In genomic region chr1:30929135-30929889, GRCh38 we compare ENCODE assay signal across 9 cellular contexts. TPM values are rescaled to one million over a fixed set of nuclear protein-coding genes. Genes with fewer than 3 reads are reported as not detected.
A peak's percentile ranks its signal among the peaks of the same experiment; 100 is the strongest.
DNase-seq lines count a peak whose midpoint lies in the region; ATAC-seq, FAIRE-seq and TF ChIP-seq lines count a peak whose summit lies in the region.
"Had no signal": no experiment of that assay in that cellular context is flagged by ENCODE, and none has a peak within 500 bp of the region (broad histone marks: within the 10 kb centered on the region; RNA-seq: fewer than 3 reads in every experiment).

No MANE protein-coding gene starts in this region.

- no peaks in the 10 kb centered on the region for H3K27me3 Mint-ChIP-seq in mesothelial cell of epicardium (ENCODE audit: low read depth)
- H3K27me3 Mint-ChIP-seq in type B pancreatic cell = no peaks in the 10 kb centered on the region
- H3K27me3 Mint-ChIP-seq: dendritic cell treated with granulocyte-macrophage colony-stimulating factor and Interleukin-4, amounts not matched to agents 40 ng/mL and 50 ng/mL, for 4 days had no signal

- no peak overlapping the region for H2BK20ac ChIP-seq in H1 (ENCODE audit: low read length)

- H2BK15ac ChIP-seq in H1 (ENCODE audit: low read length) = no peak overlapping the region

- H4K20me1 ChIP-seq in H1 (replicated peaks in 1 of 2; ENCODE audit: control insufficient read depth in 1 of 2, insufficient read depth in 2 of 2, low read length in 2 of 2) = peaks cover 0 to 4% of the 10 kb centered on the region in 2 experiments

- H3K27ac ChIP-seq in H1 (ENCODE audit: low read depth, low read length) = no peak overlapping the region

- no peak overlapping the region for H2BK120ac ChIP-seq in H1 (replicated peaks; ENCODE audit: low read depth, low read length)

- H3K4me1 Mint-ChIP-seq in mesothelial cell of epicardium = peaks cover 20% of the 10 kb centered on the region
- H3K4me1 Mint-ChIP-seq in type B pancreatic cell (ENCODE audit: unreplicated experiment) = peaks cover 35% of the 10 kb centered on the region

- no peaks in the 10 kb centered on the region for H3K9me3 Mint-ChIP-seq in mesothelial cell of epicardium
- no peaks in the 10 kb centered on the region for H3K9me3 Mint-ChIP-seq in type B pancreatic cell
- H3K9me3 Mint-ChIP-seq: dendritic cell treated with granulocyte-macrophage colony-stimulating factor and Interleukin-4, amounts not matched to agents 40 ng/mL and 50 ng/mL, for 4 days had no signal

- H3K18ac ChIP-seq in H1 (ENCODE audit: extremely low read depth, low read length) = no peak overlapping the region

- H3K23ac ChIP-seq in H1 (ENCODE audit: insufficient read length) = no peak overlapping the region

- H4K8ac ChIP-seq in H1 (ENCODE audit: extremely low read depth, insufficient read depth, low read length) = no peak overlapping the region

- ATAC-seq in GM18868 (IDR thresholded peaks at IDR 0.05; ENCODE audit: unreplicated experiment) = no peak

- H3K79me1 ChIP-seq in H1 (ENCODE audit: low read depth, low read length) = no peaks in the 10 kb centered on the region

- H3K27me3 ChIP-seq in H1 (replicated peaks in 1 of 4; ENCODE audit: control insufficient read depth in 3 of 4, extremely low read depth in 1 of 4, insufficient read depth in 3 of 4, low read length in 3 of 4) = no peaks in the 10 kb centered on the region

- no peak overlapping the region for H3K9ac ChIP-seq in H1 (replicated peaks in 1 of 4; ENCODE audit: extremely low read depth in 1 of 4, low read depth in 3 of 4, low read length in 3 of 4)

- no peak for TF ChIP-seq EP300 in H1 (IDR thresholded peaks at IDR 0.05; ENCODE audit: borderline replicate concordance in 1 of 2, low read depth in 2 of 2, low read length in 2 of 2)

- H3K36me3 Mint-ChIP-seq in mesothelial cell of epicardium (peaks cover 11% of the 10 kb centered on the region), type B pancreatic cell (peaks cover 13% of the 10 kb centered on the region)

- TF ChIP-seq CTCF in H1 (IDR thresholded peaks at IDR 0.05; ENCODE audit: control extremely low read depth in 1 of 3, insufficient read depth in 1 of 3, low read depth in 1 of 3, low read length in 3 of 3) (peak; percentile 47 to 86 (median 69)), mesothelial cell of epicardium (IDR thresholded peaks at IDR 0.05; ENCODE audit: unreplicated experiment) (peak; percentile 68), type B pancreatic cell (conservative IDR thresholded peaks at IDR 0.05) (peak; percentile 84)

- POLR2A ChIA-PET in H1 (lab: Charles Lee; ENCODE audit: partially characterized antibody) = interaction anchor here (0.9 to 5.3 kb wide), 9 partner anchors 14 to 367 kb away, joined by 3 to 16 read pairs (median 3); partner anchors contain the start of genes PUM1, SNRNP40 and ZCCHC17

- H2AFZ ChIP-seq in H1 (ENCODE audit: low read length) = no peak overlapping the region

- no peak overlapping the region for H3K14ac ChIP-seq in H1 (ENCODE audit: insufficient read length)

- no peaks in the 10 kb centered on the region for H3K79me2 ChIP-seq in H1 (ENCODE audit: control insufficient read depth in 1 of 2, insufficient read depth in 2 of 2, low read length in 2 of 2)

- no peak overlapping the region for H3K4me3 Mint-ChIP-seq in mesothelial cell of epicardium
- no peak overlapping the region for H3K4me3 Mint-ChIP-seq in type B pancreatic cell
- H3K4me3 Mint-ChIP-seq: dendritic cell treated with granulocyte-macrophage colony-stimulating factor and Interleukin-4, amounts not matched to agents 40 ng/mL and 50 ng/mL, for 4 days had no signal

- no peak overlapping the region for H3K56ac ChIP-seq in H1 (replicated peaks; ENCODE audit: insufficient read length, low read depth, low read length)

- H4K91ac ChIP-seq in H1 (replicated peaks; ENCODE audit: insufficient read length, low read length) = no peak overlapping the region

- H3K4me2 ChIP-seq in H1 (ENCODE audit: insufficient read depth in 1 of 2, low read depth in 2 of 2, low read length in 2 of 2) = no peak overlapping the region

- no peak for TF ChIP-seq POLR2A in H1 (IDR thresholded peaks at IDR 0.05; ENCODE audit: control extremely low read depth in 1 of 2, low read depth in 2 of 2, low read length in 2 of 2)

- CTCF ChIA-PET in H1 (lab: Charles Lee; ENCODE audit: partially characterized antibody) = interaction anchor here (0.7 to 27.2 kb wide), 36 partner anchors 8 to 600 kb away, joined by 3 to 1519 read pairs (median 5); partner anchors contain the start of gene MATN1

- no peaks in the 10 kb centered on the region for H3K4me1 ChIP-seq in H1 (replicated peaks in 1 of 4; ENCODE audit: control insufficient read depth in 3 of 4, insufficient read depth in 4 of 4, low read length in 3 of 4)

- H3K4me3 ChIP-seq in H1 (ENCODE audit: extremely low read depth in 1 of 4, insufficient read depth in 2 of 4, low read depth in 3 of 4, low read length in 4 of 4) = no peak overlapping the region

- H2BK5ac ChIP-seq in H1 (ENCODE audit: low read depth, low read length) = no peak overlapping the region

- 49% methylated on average over 6 of the region's 6 CpGs; no CpG with 5 or more reads in 1 of the 2 experiments for WGBS in H1 (ENCODE audit: extremely low coverage in 1 of 2, insufficient coverage in 1 of 2, insufficient read length in 1 of 2, insufficient replicate concordance in 2 of 2, low coverage in 1 of 2, low lambda C conversion rate in 2 of 2, missing lambda C conversion rate in 1 of 2), 2 experiments

- H4K5ac ChIP-seq in H1 (ENCODE audit: insufficient read length, low read depth, low read length) = no peak overlapping the region

- H2AK5ac ChIP-seq in H1 (ENCODE audit: low read depth, low read length) = no peak overlapping the region

- no peaks in the 10 kb centered on the region for H3K9me3 ChIP-seq in H1 (ENCODE audit: insufficient read depth in 2 of 2, low read depth in 1 of 2, low read length in 1 of 2)

- H3K27ac Mint-ChIP-seq in mesothelial cell of epicardium (peak overlapping the region; percentile 45), type B pancreatic cell (no peak overlapping the region)
- H3K27ac Mint-ChIP-seq: dendritic cell treated with granulocyte-macrophage colony-stimulating factor and Interleukin-4, amounts not matched to agents 40 ng/mL and 50 ng/mL, for 4 days had no signal

- H3K4ac ChIP-seq in H1 (replicated peaks; ENCODE audit: insufficient read length, low read depth, low read length) = no peak overlapping the region

- H2BK12ac ChIP-seq in H1 (ENCODE audit: low read depth, low read length) = peak overlapping the region; percentile 5; the same call in 1 of the 2 replicates

- no peaks in the 10 kb centered on the region for H3K23me2 ChIP-seq in H1 (ENCODE audit: low read depth, low read length)

- DNase-seq in SIG-M5 treated with dmso at 0.1 percent for 504 hours (lab: John Stamatoyannopoulos, UW; ENCODE audit: unreplicated experiment) (peak; percentile 52), SIG-M5 (lab: John Stamatoyannopoulos, UW) (no peak), NCI-H2107 (lab: John Stamatoyannopoulos, UW) (peak; percentile 45), H1 (ENCODE audit: low read depth in 1 of 2, low spot score in 2 of 2) (peak; percentile 25 to 86), mesothelial cell of epicardium (ENCODE audit: low spot score in 2 of 2, unreplicated experiment in 2 of 2) (no peak), type B pancreatic cell (ENCODE audit: extremely low spot score, unreplicated experiment) (no peak)
- peak; percentile 69 for DNase-seq in activated CD4-positive, alpha-beta T cell treated with anti-CD3 and anti-CD28 coated beads for 48 hours

- FAIRE-seq in H1 (lab: Jason Lieb, UNC) = peak; percentile 92

- H3K36me3 ChIP-seq in H1 (ENCODE audit: control insufficient read depth in 2 of 4, insufficient read depth in 4 of 4, low read length in 3 of 4) = peaks cover under 1 to 20% (median 13%) of the 10 kb centered on the region in 4 experiments; a peak in 7 of 8 replicates

- TF ChIP-seq RAD21 in H1 (IDR thresholded peaks at IDR 0.05 in 1 of 2, conservative IDR thresholded peaks at IDR 0.05 in 1 of 2; ENCODE audit: low read depth in 2 of 2, low read length in 2 of 2) = peak; percentile 83 to 88

TF ChIP-seq in H1, 55 proteins besides CTCF, POLR2A, EP300 and RAD21:
- TF ChIP-seq POU5F1 (IDR thresholded peaks at IDR 0.05; ENCODE audit: low read depth, low read length) (no peak), YY1 (IDR thresholded peaks at IDR 0.05; ENCODE audit: low read depth, low read length) (peak; percentile 12; the same call in 1 of the 2 replicates)

RNA-seq across cellular contexts. Expression of gene SDC3, which starts 20.8 kb away (rescaled TPM):
- total RNA-seq in H1 (2021; fragmentation: NEBNext Ultra II Directional; extraction: Animal tissue kit (Norgen Biotek cat#: 25700)) = 26.8 and 27.0 TPM in 2 replicates
- polyA plus RNA-seq in H1 (2011; rRNA removed) = 7.0 and 12.7 TPM in 2 replicates
- 8.1 TPM for polyA plus RNA-seq in H1 (2011; cell fraction: cytosol; rRNA removed)
- polyA plus RNA-seq in H1 (2011; cell fraction: nucleus; rRNA removed) = 18.5 TPM
- polyA plus RNA-seq in H1 (2012, experiment 1 of 2) = 17.6 to 28.5 TPM (median 21.8 TPM) in 4 replicates
- 15.0 TPM for polyA plus RNA-seq in H1 (2012, experiment 2 of 2)
- polyA plus RNA-seq in H1 (2013, experiment 1 of 2) = 32.4 TPM
- polyA plus RNA-seq in H1 (2013, experiment 2 of 2) = 33.1 TPM
- polyA minus RNA-seq in H1 (2011; rRNA and poly(A)+ RNA removed) = 8.2 and 9.3 TPM in 2 replicates
- 15.2 TPM for polyA minus RNA-seq in H1 (2011; cell fraction: cytosol; rRNA and poly(A)+ RNA removed)
- polyA minus RNA-seq in H1 (2011; cell fraction: nucleus; rRNA and poly(A)+ RNA removed) = 12.0 TPM
- total RNA-seq in mesothelial cell of epicardium (43.2 to 46.7 TPM (median 43.3 TPM) in 3 replicates), type B pancreatic cell (ENCODE audit: low replicate concordance) (46.7 and 54.2 TPM in 2 replicates)

Comparison
In these comparisons a context has a peak if more than half of its experiments do, and no peak if none do; other contexts are left out.
1. DNase-seq: peak in SIG-M5 treated with dmso at 0.1 percent for 504 hours (single experiment), NCI-H2107 (single experiment), activated CD4-positive, alpha-beta T cell treated with anti-CD3 and anti-CD28 coated beads for 48 hours (single experiment) and H1 (2 of 2); none in SIG-M5 (single experiment), mesothelial cell of epicardium (0 of 2) and type B pancreatic cell (single experiment).
2. Peak in every context shown above with its lines, with median percentiles within 50 percentile points of each other: CTCF ChIP-seq.